ENCODE assay signal across 18 cellular contexts in genomic region chr16:87607871-87608270, GRCh38. TPM values are rescaled to one million over a fixed set of nuclear protein-coding genes. Genes with fewer than 3 reads are reported as not detected.
"Had no signal": no experiment of that assay in that cellular context is flagged by ENCODE, and none has a peak within 500 bp of the region (broad histone marks: within the 10 kb centered on the region; RNA-seq: fewer than 3 reads in every experiment).

No MANE protein-coding gene starts in this region.

- FAIRE-seq: colon, endometrium had no signal

- H3K36me3 ChIP-seq: esophagus squamous epithelium, gastroesophageal sphincter, WERI-Rb-1 had no signal

- H3K9me3 ChIP-seq: body of pancreas, esophagus squamous epithelium, gastroesophageal sphincter had no signal

- H3K27ac ChIP-seq: body of pancreas, epithelial cell of prostate, esophagus squamous epithelium, gastroesophageal sphincter, WERI-Rb-1 had no signal

- DNase-seq: activated B cell treated with CpG ODN at 0.5 μM for 24 hours; amniotic stem cell; cortex of kidney; effector CD8-positive, alpha-beta T cell; esophagus squamous epithelium; WERI-Rb-1 had no signal

- ATAC-seq: activated CD4-positive, CD25-positive, alpha-beta regulatory T cell treated with anti-CD3 and anti-CD28 coated beads, Interleukin-2, amount 50 U/mL, for 24 hours; activated CD8-positive, alpha-beta T cell treated with anti-CD3 and anti-CD28 coated beads for 36 hours; activated T-cell treated with anti-CD3 and anti-CD28 coated beads, Interleukin-2, amount 50 U/mL, for 4 hours; activated T-helper 17 cell treated with anti-CD3 and anti-CD28 coated beads, Interleukin-2, amount 50 U/mL, for 72 hours; body of pancreas; gastroesophageal sphincter; T-helper 17 cell had no signal

- H3K4me3 ChIP-seq: body of pancreas, esophagus squamous epithelium, gastroesophageal sphincter had no signal

RNA-seq across cellular contexts. Expression of gene JPH3, which starts 5.6 kb away (rescaled TPM):
- total RNA-seq: activated B cell treated with CpG ODN at 0.5 μM for 24 hours; activated T-cell treated with anti-CD3 and anti-CD28 coated beads, Interleukin-2, amount 50 U/mL, for 4 hours; body of pancreas; fibroblast of lung; fibroblast of villous mesenchyme had no signal
